18 cellular contexts compared by ENCODE assay signal in the genomic region with DNA sequence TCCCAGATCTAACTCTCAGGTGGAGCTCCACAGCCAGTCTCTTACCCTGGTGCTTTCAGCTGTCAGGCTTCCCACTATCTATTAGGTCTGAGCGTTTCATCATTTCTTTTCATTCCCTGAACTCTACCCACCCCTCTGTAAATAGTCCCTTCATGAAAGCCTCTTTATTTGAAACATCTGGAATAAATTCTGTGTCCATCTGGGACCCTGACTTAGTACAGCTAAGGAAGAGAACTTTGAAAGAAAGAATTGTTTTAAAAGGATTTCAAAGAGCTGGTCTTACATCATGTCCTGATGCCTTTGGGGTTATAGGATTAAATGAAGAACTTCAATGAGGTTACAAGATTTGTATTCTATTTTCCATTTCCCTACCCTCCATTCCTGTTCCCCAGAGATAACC.
DNase-seq lines count a peak whose midpoint lies in the region; ATAC-seq and TF ChIP-seq lines count a peak whose summit lies in the region.
"Had no signal": no experiment of that assay in that cellular context is flagged by ENCODE, and none has a peak within 500 bp of the region (broad histone marks: within the 10 kb centered on the region; RNA-seq: fewer than 3 reads in every experiment).

No MANE protein-coding gene starts in this region.

- H3K23ac ChIP-seq in neuronal stem cell (ENCODE audit: low read depth, low read length, poor library complexity) = no peak overlapping the region

- no peaks in the 10 kb centered on the region for H3K36me3 ChIP-seq in right atrium auricular region
- no peaks in the 10 kb centered on the region for H3K36me3 ChIP-seq in neuronal stem cell (replicated peaks in 1 of 2; ENCODE audit: control insufficient read depth in 2 of 2, insufficient read depth in 2 of 2, low read length in 2 of 2)
- H3K36me3 ChIP-seq: BLaER1 treated with 17β-estradiol and CSF1 and Interleukin-3, amounts not matched to agents 10 nM and 100 nM had no signal

- H2BK5ac ChIP-seq in neuronal stem cell (ENCODE audit: low read length) = no peak overlapping the region

- no peak overlapping the region for H2BK12ac ChIP-seq in neuronal stem cell (ENCODE audit: low read length)

- peaks cover 10% of the 10 kb centered on the region for H3K27me3 Mint-ChIP-seq in mesothelial cell of epicardium (ENCODE audit: low read depth)
- H3K27me3 Mint-ChIP-seq: B cell had no signal

- no peak overlapping the region for H4K8ac ChIP-seq in neuronal stem cell (ENCODE audit: low read depth, low read length)

- 38 to 58% methylated on average over 1 of the region's 1 CpG for WGBS in lower leg skin, 2 donors
- no CpG with 5 or more reads among the region's 1 CpG for WGBS in neuronal stem cell (ENCODE audit: extremely low coverage in 2 of 2, insufficient read length in 2 of 2, insufficient replicate concordance in 1 of 2), 2 donors

- intact Hi-C loops in Right ventricle myocardium inferior (cut with DNase I) (no loop called here), lower leg skin (cut with DNase I; ENCODE audit: low total_unique reads) (no loop called here)

- H2AK5ac ChIP-seq in neuronal stem cell (ENCODE audit: low read depth, low read length) = no peak overlapping the region

- H3K36me3 Mint-ChIP-seq in mesothelial cell of epicardium = no peaks in the 10 kb centered on the region
- no peaks in the 10 kb centered on the region for H3K36me3 Mint-ChIP-seq in stimulated activated effector memory CD8-positive, alpha-beta T cell treated with anti-CD3 and anti-CD28 coated beads, Interleukin-12 subunit alpha, Interleukin-12 subunit beta, amount 100 ng/mL, for 72 hours
- H3K36me3 Mint-ChIP-seq: CD8-positive, alpha-beta T cell had no signal

- TF ChIP-seq CTCF in right atrium auricular region (IDR thresholded peaks at IDR 0.05) (no peak), mesothelial cell of epicardium (IDR thresholded peaks at IDR 0.05; ENCODE audit: unreplicated experiment) (no peak), lower leg skin (IDR thresholded peaks at IDR 0.05) (no peak)

- H3K4me3 ChIP-seq in right atrium auricular region (no peak overlapping the region), lower leg skin (ENCODE audit: low read depth, poor library complexity, severe bottlenecking) (no peak overlapping the region), neuronal stem cell (ENCODE audit: low read length in 2 of 2) (no peak overlapping the region)
- H3K4me3 ChIP-seq: A549; BLaER1 treated with 17β-estradiol and CSF1 and Interleukin-3, amounts not matched to agents 10 nM and 100 nM had no signal

- no peak overlapping the region for H3K4me3 Mint-ChIP-seq in mesothelial cell of epicardium
- no peak overlapping the region for H3K4me3 Mint-ChIP-seq in stimulated activated effector memory CD8-positive, alpha-beta T cell treated with anti-CD3 and anti-CD28 coated beads, Interleukin-12 subunit alpha, Interleukin-12 subunit beta, amount 100 ng/mL, for 72 hours
- H3K4me3 Mint-ChIP-seq: B cell; CD8-positive, alpha-beta T cell; H9 had no signal

- no peak overlapping the region for H2AFZ ChIP-seq in neuronal stem cell (ENCODE audit: low read length)

- H3K4me1 Mint-ChIP-seq in mesothelial cell of epicardium = peaks cover 4% of the 10 kb centered on the region
- no peaks in the 10 kb centered on the region for H3K4me1 Mint-ChIP-seq in stimulated activated effector memory CD8-positive, alpha-beta T cell treated with anti-CD3 and anti-CD28 coated beads, Interleukin-12 subunit alpha, Interleukin-12 subunit beta, amount 100 ng/mL, for 72 hours
- H3K4me1 Mint-ChIP-seq: B cell had no signal

- H3K27ac ChIP-seq in right atrium auricular region (no peak overlapping the region), neuronal stem cell (replicated peaks; ENCODE audit: low read length) (no peak overlapping the region)
- H3K27ac ChIP-seq: 22Rv1; A549; BLaER1 treated with 17β-estradiol and CSF1 and Interleukin-3, amounts not matched to agents 10 nM and 100 nM had no signal

- ATAC-seq in Right ventricle myocardium inferior (peak; percentile 80), HG03565 (IDR thresholded peaks at IDR 0.05; ENCODE audit: unreplicated experiment) (no peak)
- peak; percentile 21 for ATAC-seq in stimulated activated effector memory CD8-positive, alpha-beta T cell treated with anti-CD3 and anti-CD28 coated beads, Interleukin-12 subunit alpha, Interleukin-12 subunit beta, amount 100 ng/mL, for 72 hours
- ATAC-seq: A549; CD8-positive, alpha-beta T cell; HepG2 had no signal

- H4K91ac ChIP-seq in neuronal stem cell (ENCODE audit: low read depth, low read length, poor library complexity) = no peak overlapping the region

- H2BK120ac ChIP-seq in neuronal stem cell (ENCODE audit: low read depth, low read length) = no peak overlapping the region

- TF ChIP-seq POLR2A in lower leg skin (IDR thresholded peaks at IDR 0.05) = no peak

- H3K79me1 ChIP-seq in neuronal stem cell (ENCODE audit: low read depth, low read length) = no peaks in the 10 kb centered on the region

- no peak overlapping the region for H3K4me2 ChIP-seq in neuronal stem cell (ENCODE audit: insufficient read depth, low read length, poor library complexity, severe bottlenecking)
- H3K4me2 ChIP-seq: A549; BLaER1 treated with 17β-estradiol and CSF1 and Interleukin-3, amounts not matched to agents 10 nM and 100 nM had no signal

- H3K14ac ChIP-seq in neuronal stem cell (ENCODE audit: low read length) = no peak overlapping the region

- H3K9me3 ChIP-seq in right atrium auricular region = peaks cover 0 to 5% of the 10 kb centered on the region in 2 donors
- no peaks in the 10 kb centered on the region for H3K9me3 ChIP-seq in neuronal stem cell (replicated peaks in 1 of 2; ENCODE audit: control insufficient read depth in 2 of 2, insufficient read depth in 1 of 2, low read depth in 1 of 2, low read length in 2 of 2)

- no peak overlapping the region for H3K18ac ChIP-seq in neuronal stem cell (ENCODE audit: low read length)

- H3K4me1 ChIP-seq in right atrium auricular region = no peaks in the 10 kb centered on the region
- H3K4me1 ChIP-seq in neuronal stem cell (ENCODE audit: control insufficient read depth in 2 of 2, insufficient read depth in 1 of 2, low read depth in 1 of 2, low read length in 2 of 2) = no peaks in the 10 kb centered on the region
- H3K4me1 ChIP-seq: A549; BLaER1 treated with 17β-estradiol and CSF1 and Interleukin-3, amounts not matched to agents 10 nM and 100 nM had no signal

- H3K9me3 Mint-ChIP-seq in mesothelial cell of epicardium = peaks cover 17% of the 10 kb centered on the region
- H3K9me3 Mint-ChIP-seq in stimulated activated effector memory CD8-positive, alpha-beta T cell treated with anti-CD3 and anti-CD28 coated beads, Interleukin-12 subunit alpha, Interleukin-12 subunit beta, amount 100 ng/mL, for 72 hours = peaks cover 9% of the 10 kb centered on the region

- no peaks in the 10 kb centered on the region for H3K27me3 ChIP-seq in right atrium auricular region
- no peaks in the 10 kb centered on the region for H3K27me3 ChIP-seq in neuronal stem cell (ENCODE audit: control insufficient read depth in 3 of 3, insufficient read depth in 3 of 3, low read depth in 1 of 3, low read length in 3 of 3)
- H3K27me3 ChIP-seq: BLaER1 treated with 17β-estradiol and CSF1 and Interleukin-3, amounts not matched to agents 10 nM and 100 nM had no signal

- no peak for DNase-seq in Right ventricle myocardium inferior (ENCODE audit: missing footprints)
- no peak for DNase-seq in right atrium auricular region (ENCODE audit: low spot score)
- peak; percentile 29 for DNase-seq in NCI-H82 treated with DMSO at 0.1 percent for 48 hours (lab: John Stamatoyannopoulos, UW; ENCODE audit: unreplicated experiment)
- DNase-seq in mesothelial cell of epicardium (ENCODE audit: low spot score in 2 of 2, unreplicated experiment in 2 of 2) = no peak
- no peak for DNase-seq in stimulated activated effector memory CD8-positive, alpha-beta T cell treated with anti-CD3 and anti-CD28 coated beads, Interleukin-12 subunit alpha, Interleukin-12 subunit beta, amount 100 ng/mL, for 72 hours (ENCODE audit: low spot score in 2 of 2)
- no peak for DNase-seq in lower leg skin (ENCODE audit: low spot score in 2 of 2)
- no peak for DNase-seq in neuronal stem cell (ENCODE audit: low spot score)
- DNase-seq: CD8-positive, alpha-beta T cell; COR-L47; DMS 273 treated with DMSO at 0.1 percent for 48 hours; DMS53; H9 had no signal

- peak overlapping the region; percentile 44 for H3K27ac Mint-ChIP-seq in mesothelial cell of epicardium
- H3K27ac Mint-ChIP-seq in stimulated activated effector memory CD8-positive, alpha-beta T cell treated with anti-CD3 and anti-CD28 coated beads, Interleukin-12 subunit alpha, Interleukin-12 subunit beta, amount 100 ng/mL, for 72 hours = no peak overlapping the region
- H3K27ac Mint-ChIP-seq: B cell; CD8-positive, alpha-beta T cell; H9 had no signal

- no peak overlapping the region for H3K9ac ChIP-seq in neuronal stem cell (ENCODE audit: low read depth, low read length, poor library complexity)
- H3K9ac ChIP-seq: BLaER1 treated with 17β-estradiol and CSF1 and Interleukin-3, amounts not matched to agents 10 nM and 100 nM had no signal

- no peak overlapping the region for H3K4ac ChIP-seq in neuronal stem cell (ENCODE audit: low read length)

- H2BK15ac ChIP-seq in neuronal stem cell (ENCODE audit: low read length) = no peak overlapping the region
